ENCODE assay signal across 15 cellular contexts in the genomic region with DNA sequence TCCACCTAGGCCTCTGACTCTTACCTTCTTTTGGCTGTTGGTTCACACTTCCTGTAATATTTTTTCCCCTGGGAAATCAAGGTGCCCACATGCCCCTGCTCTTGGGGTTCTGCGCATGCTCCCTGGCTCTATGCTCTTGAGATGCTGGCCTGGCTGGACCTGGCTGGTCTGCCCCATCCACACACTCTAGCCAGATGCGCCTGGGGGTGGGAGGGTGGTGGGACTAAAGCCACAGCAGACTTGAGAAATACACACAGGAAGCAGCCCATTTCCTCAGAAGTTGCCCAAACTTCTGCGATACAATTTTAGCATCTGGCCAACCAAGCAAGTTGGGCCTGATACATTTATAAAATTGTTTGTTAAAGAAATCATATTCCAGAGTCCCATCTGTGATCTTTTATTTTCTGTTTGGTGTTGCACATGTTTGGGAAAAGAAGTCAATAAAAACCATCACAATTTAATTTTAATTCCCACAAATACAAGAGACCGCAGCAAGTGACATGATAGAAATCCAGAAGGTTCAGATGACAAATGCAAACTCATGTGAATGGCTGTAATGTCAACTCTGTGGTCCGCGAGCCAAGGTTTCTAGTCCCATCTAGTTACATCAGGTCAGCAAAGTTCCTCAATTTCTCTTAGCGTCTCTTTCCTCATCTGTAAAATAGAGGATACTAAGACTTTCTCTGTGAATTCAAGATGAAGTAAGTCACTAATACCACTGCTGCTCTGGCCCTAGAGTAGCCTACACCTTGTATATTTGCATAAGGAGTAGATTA. TPM values are rescaled to one million over a fixed set of nuclear protein-coding genes. Genes with fewer than 3 reads are reported as not detected.
DNase-seq lines count a peak whose midpoint lies in the region; ATAC-seq and TF ChIP-seq lines count a peak whose summit lies in the region.
"Had no signal": no experiment of that assay in that cellular context is flagged by ENCODE, and none has a peak within 500 bp of the region (broad histone marks: within the 10 kb centered on the region; RNA-seq: fewer than 3 reads in every experiment).

No MANE protein-coding gene starts in this region.

- peaks cover 60 to 68% of the 10 kb centered on the region in 2 donors for H3K4me1 Mint-ChIP-seq in immature natural killer cell
- H3K4me1 Mint-ChIP-seq in effector memory CD8-positive, alpha-beta T cell (ENCODE audit: low read depth in 2 of 2), result peaks cover 0 to 4% of the 10 kb centered on the region in 2 donors

- H3K4me1 ChIP-seq in heart right ventricle (peaks cover 3 to 80% (median 66%) of the 10 kb centered on the region in 9 donors), transverse colon (peaks cover 4 to 20% (median 5%) of the 10 kb centered on the region in 4 donors), tibial nerve (peaks cover 0 to 33% (median 5%) of the 10 kb centered on the region in 4 donors)
- H3K4me1 ChIP-seq: A549 had no signal

- H3K4me3 ChIP-seq in heart right ventricle (no peak overlapping the region), transverse colon (no peak overlapping the region), tibial nerve (no peak overlapping the region)
- H3K4me3 ChIP-seq: A549 had no signal

- no peak for TF ChIP-seq CTCF in heart right ventricle (IDR thresholded peaks at IDR 0.05)
- TF ChIP-seq CTCF in transverse colon (IDR thresholded peaks at IDR 0.05), result no peak
- no peak for TF ChIP-seq CTCF in tibial nerve (IDR thresholded peaks at IDR 0.05)

- no peaks in the 10 kb centered on the region for H3K36me3 Mint-ChIP-seq in immature natural killer cell
- peaks cover 3% of the 10 kb centered on the region for H3K36me3 Mint-ChIP-seq in effector memory CD8-positive, alpha-beta T cell (ENCODE audit: insufficient read depth)

- H3K9me3 ChIP-seq in heart right ventricle (peaks cover 0 to 7% (median 0%) of the 10 kb centered on the region in 11 donors), transverse colon (no peaks in the 10 kb centered on the region), tibial nerve (peaks cover 0 to 2% (median 0%) of the 10 kb centered on the region in 4 donors)
- H3K9me3 ChIP-seq: A549 had no signal

- H3K36me3 ChIP-seq in heart right ventricle (no peaks in the 10 kb centered on the region), transverse colon (no peaks in the 10 kb centered on the region), tibial nerve (no peaks in the 10 kb centered on the region)

- peak overlapping the region; percentile 40 to 78 (median 74) for H3K4me3 Mint-ChIP-seq in immature natural killer cell
- H3K4me3 Mint-ChIP-seq in effector memory CD8-positive, alpha-beta T cell, result no peak overlapping the region
- H3K4me3 Mint-ChIP-seq: activated T-helper 1 cell treated with anti-CD3 and anti-CD28 coated beads, Interleukin-12 subunit alpha, Interleukin-12 subunit beta, Interleukin-2, Interleukin-4 antibody, amounts not matched to agents 30 ng/mL and 10 ng/mL and 1 ng/mL, durations not matched to agents 14 hours and 24 hours and 36 hours; nephron progenitor cell had no signal

- WGBS in heart right ventricle, 2 donors, result 79 to 86% methylated on average over 7 of the region's 7 CpGs
- WGBS in transverse colon (ENCODE audit: low coverage in 1 of 2), 2 donors, result 73 to 75% methylated on average over 6 to 7 of the region's 7 CpGs
- WGBS in tibial nerve, 2 donors, result 89 to 90% methylated on average over 7 of the region's 7 CpGs

- TF ChIP-seq POLR2A in transverse colon (IDR thresholded peaks at IDR 0.05), result no peak
- TF ChIP-seq POLR2A in tibial nerve (IDR thresholded peaks at IDR 0.05), result no peak

- DNase-seq in Right ventricle myocardium inferior (ENCODE audit: missing footprints) (peak; percentile 78), heart right ventricle (no peak), SKM-1 (lab: John Stamatoyannopoulos, UW; ENCODE audit: unreplicated experiment) (peak; percentile 9), immature natural killer cell (peak; percentile 9 to 33 (median 30)), transverse colon (no peak), tibial nerve (ENCODE audit: low spot score in 2 of 2) (no peak)
- no peak for DNase-seq in effector memory CD8-positive, alpha-beta T cell
- DNase-seq: activated CD4-positive, CD25-positive, alpha-beta regulatory T cell; DMS153; erythroblast; NCI-H2171; nephron progenitor cell had no signal

- intact Hi-C loops in Right ventricle myocardium inferior (cut with DNase I), result loop anchor here (5.0 kb wide), 2 partner anchors 37 to 103 kb away; no protein-coding TSS in a partner anchor
- intact Hi-C loops in heart right ventricle (cut with DNase I), result loop anchor here in 6 of 10 donors (2.0 to 10.0 kb wide), 8 partner anchors 52 to 197 kb away; partner anchors contain the start of gene MEF2A (in 4 of the 6)
- intact Hi-C loops in transverse colon (cut with DNase I; ENCODE audit: low total_unique reads), result no loop called here

- ATAC-seq in Right ventricle myocardium inferior (no peak), heart right ventricle (no peak), GM21423 (IDR thresholded peaks at IDR 0.05; ENCODE audit: unreplicated experiment) (no peak)
- ATAC-seq in effector memory CD8-positive, alpha-beta T cell (replicated peaks), result no peak
- ATAC-seq: A549 had no signal

- peaks cover 0 to 9% (median 8%) of the 10 kb centered on the region in 3 donors for H3K27me3 Mint-ChIP-seq in immature natural killer cell (ENCODE audit: low read depth in 3 of 3)
- peaks cover 3 to 34% of the 10 kb centered on the region in 2 donors for H3K27me3 Mint-ChIP-seq in effector memory CD8-positive, alpha-beta T cell

- TF ChIP-seq EP300 in transverse colon (IDR thresholded peaks at IDR 0.05; ENCODE audit: low read depth) (no peak), tibial nerve (IDR thresholded peaks at IDR 0.05) (peak in 1 of 2 donors; percentile 9)

- H3K9me3 Mint-ChIP-seq in immature natural killer cell, result no peaks in the 10 kb centered on the region
- no peaks in the 10 kb centered on the region for H3K9me3 Mint-ChIP-seq in effector memory CD8-positive, alpha-beta T cell
- H3K9me3 Mint-ChIP-seq: activated T-helper 1 cell treated with anti-CD3 and anti-CD28 coated beads, Interleukin-12 subunit alpha, Interleukin-12 subunit beta, Interleukin-2, Interleukin-4 antibody, amounts not matched to agents 30 ng/mL and 10 ng/mL and 1 ng/mL, durations not matched to agents 14 hours and 24 hours and 36 hours had no signal

- in situ Hi-C loops in transverse colon (cut with MboI; ENCODE audit: low pct_ligation_motif_present in 1 of 4, low pct_unique_long_range_greater_than_20kb in 1 of 4, low sequenced_read_pairs in 3 of 4), result no loop called here

- H3K27ac ChIP-seq in heart right ventricle, result peak overlapping the region in 4 of 10 donors; percentile 16 to 91 (median 68)
- peak overlapping the region in 3 of 4 donors; percentile 0 to 33 (median 0) for H3K27ac ChIP-seq in transverse colon
- peak overlapping the region in 2 of 4 donors; percentile 50 to 53 for H3K27ac ChIP-seq in tibial nerve
- H3K27ac ChIP-seq: A549 had no signal

- peak overlapping the region; percentile 1 to 77 (median 14) for H3K27ac Mint-ChIP-seq in immature natural killer cell
- H3K27ac Mint-ChIP-seq in effector memory CD8-positive, alpha-beta T cell, result no peak overlapping the region
- H3K27ac Mint-ChIP-seq: activated T-helper 1 cell treated with anti-CD3 and anti-CD28 coated beads, Interleukin-12 subunit alpha, Interleukin-12 subunit beta, Interleukin-2, Interleukin-4 antibody, amounts not matched to agents 30 ng/mL and 10 ng/mL and 1 ng/mL, durations not matched to agents 14 hours and 24 hours and 36 hours; nephron progenitor cell had no signal

- no peaks in the 10 kb centered on the region for H3K27me3 ChIP-seq in heart right ventricle
- H3K27me3 ChIP-seq in transverse colon, result no peaks in the 10 kb centered on the region
- no peaks in the 10 kb centered on the region for H3K27me3 ChIP-seq in tibial nerve

RNA-seq across cellular contexts. Expression of gene MEF2A, which starts 55.9 kb away (rescaled TPM):
- 135 TPM for total RNA-seq in Right ventricle myocardium inferior
- total RNA-seq in heart right ventricle, result 100 to 1,000 TPM; 121 to 194 (median 173) TPM
- polyA plus RNA-seq in heart right ventricle, result 10 to 100 TPM; 31.2 to 67.7 TPM
- 10 to 100 TPM in 1 of 3 donors, 1 to 10 TPM in 2; 5.8 to 14.4 (median 6.3) TPM for polyA plus RNA-seq in immature natural killer cell
- total RNA-seq in transverse colon, result 10 to 100 TPM; 37.4 to 62.5 (median 51.8) TPM
- 10 to 100 TPM; 45.5 to 66.3 (median 55.8) TPM for total RNA-seq in tibial nerve

Comparison
In these comparisons a context has a peak if more than half of its experiments do, and no peak if none do; other contexts are left out.
1. DNase-seq: peak in Right ventricle myocardium inferior (single experiment), SKM-1 (single experiment) and immature natural killer cell (3 of 3); none in heart right ventricle (0 of 2), transverse colon (single experiment), tibial nerve (0 of 2) and effector memory CD8-positive, alpha-beta T cell (0 of 3).
2. H3K27ac Mint-ChIP-seq: peak in immature natural killer cell (6 of 6); none in effector memory CD8-positive, alpha-beta T cell (0 of 2).
3. H3K4me3 Mint-ChIP-seq: peak in immature natural killer cell (5 of 5); none in effector memory CD8-positive, alpha-beta T cell (0 of 2).